Comparison of ENCODE assay signal across 22 cellular contexts in the genomic region with DNA sequence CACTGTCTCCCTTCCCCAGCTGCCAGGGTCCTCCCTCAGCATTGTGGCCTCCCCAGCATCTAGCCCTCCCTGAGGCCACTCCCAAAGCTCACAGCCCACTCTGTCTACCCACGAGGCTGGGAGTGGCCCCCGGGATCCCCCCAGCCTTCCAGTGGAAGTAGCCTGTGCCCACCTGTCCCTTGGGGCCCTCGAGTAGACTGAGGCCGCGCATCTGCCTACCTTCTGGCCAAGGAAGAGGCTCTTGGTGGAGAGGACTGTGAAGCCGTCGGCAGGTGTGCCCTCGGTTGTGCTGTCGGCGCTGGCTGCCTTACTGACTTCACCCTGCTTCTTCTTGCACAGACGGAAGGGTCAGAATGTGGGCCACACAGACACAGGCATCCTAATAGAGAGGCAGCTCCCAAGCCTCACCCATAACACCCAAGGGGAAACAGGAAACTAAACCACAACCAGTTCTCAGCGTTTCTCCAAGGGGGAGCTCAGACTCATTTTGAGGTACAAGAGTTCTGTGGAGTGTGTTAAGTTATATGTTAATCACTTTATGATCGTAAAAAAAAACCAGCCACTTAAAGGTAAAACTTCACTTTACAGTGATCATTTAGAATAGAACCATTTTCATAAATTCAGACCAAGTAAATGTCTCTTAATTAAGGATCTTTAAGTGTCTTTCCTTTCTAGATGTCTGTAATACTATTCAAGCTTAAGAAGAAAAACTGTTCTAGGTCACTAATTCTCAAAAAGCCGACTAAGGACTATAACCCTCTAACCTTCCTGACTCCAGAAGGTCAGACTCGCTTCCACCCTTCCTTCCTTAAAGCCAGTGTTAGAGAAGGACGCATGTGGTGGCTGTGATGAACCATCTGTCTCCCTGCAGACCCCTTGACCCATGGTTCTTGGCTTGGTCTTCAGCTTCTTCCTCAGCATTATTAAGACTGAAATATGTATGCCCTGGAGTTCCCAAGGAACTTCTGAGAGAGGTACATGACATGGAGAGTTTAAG. TPM values are rescaled to one million over a fixed set of nuclear protein-coding genes. Genes with fewer than 3 reads are reported as not detected.
DNase-seq lines count a peak whose midpoint lies in the region; ATAC-seq and TF ChIP-seq lines count a peak whose summit lies in the region.
"Had no signal": no experiment of that assay in that cellular context is flagged by ENCODE, and none has a peak within 500 bp of the region (broad histone marks: within the 10 kb centered on the region; RNA-seq: fewer than 3 reads in every experiment).

No MANE protein-coding gene starts in this region.

- H3K27ac Mint-ChIP-seq in activated CD4-positive, alpha-beta T cell treated with anti-CD3 and anti-CD28 coated beads, Interleukin-2, amount 10 ng/mL, durations not matched to agents 24 days and 14 days, result peak overlapping the region; percentile 58
- peak overlapping the region; percentile 49 for H3K27ac Mint-ChIP-seq in activated naive CD8-positive, alpha-beta T cell treated with anti-CD3 and anti-CD28 coated beads, Interleukin-2, amount 50 U/mL, for 24 hours
- peak overlapping the region; percentile 68 for H3K27ac Mint-ChIP-seq in nephron progenitor cell
- H3K27ac Mint-ChIP-seq: B cell, progenitor cell of endocrine pancreas had no signal

- peaks cover 55% of the 10 kb centered on the region for H3K36me3 Mint-ChIP-seq in activated CD4-positive, alpha-beta T cell treated with anti-CD3 and anti-CD28 coated beads, Interleukin-2, amount 10 ng/mL, durations not matched to agents 24 days and 14 days (ENCODE audit: low read depth)
- peaks cover 53% of the 10 kb centered on the region for H3K36me3 Mint-ChIP-seq in activated naive CD8-positive, alpha-beta T cell treated with anti-CD3 and anti-CD28 coated beads, Interleukin-2, amount 50 U/mL, for 24 hours (ENCODE audit: low read depth)
- peaks cover 66% of the 10 kb centered on the region for H3K36me3 Mint-ChIP-seq in nephron progenitor cell (ENCODE audit: low read depth)

- H2AFZ ChIP-seq in DND-41 (ENCODE audit: low read depth, low read length), result no peak overlapping the region
- H2AFZ ChIP-seq: hepatocyte had no signal

- H3K4me3 Mint-ChIP-seq in activated CD4-positive, alpha-beta T cell treated with anti-CD3 and anti-CD28 coated beads, Interleukin-2, amount 10 ng/mL, durations not matched to agents 24 days and 14 days, result peak overlapping the region; percentile 8
- H3K4me3 Mint-ChIP-seq in activated naive CD8-positive, alpha-beta T cell treated with anti-CD3 and anti-CD28 coated beads, Interleukin-2, amount 50 U/mL, for 24 hours, result no peak overlapping the region
- no peak overlapping the region for H3K4me3 Mint-ChIP-seq in nephron progenitor cell
- H3K4me3 Mint-ChIP-seq: B cell had no signal

- ATAC-seq in DND-41 (ENCODE audit: insufficient read depth, low read depth), result peak; percentile 82
- no peak for ATAC-seq in activated naive CD8-positive, alpha-beta T cell treated with anti-CD3 and anti-CD28 coated beads, Interleukin-2, amount 50 U/mL, for 24 hours
- ATAC-seq: foreskin keratinocyte, HCT116 had no signal

- H3K9me3 Mint-ChIP-seq in activated CD4-positive, alpha-beta T cell treated with anti-CD3 and anti-CD28 coated beads, Interleukin-2, amount 10 ng/mL, durations not matched to agents 24 days and 14 days, result no peaks in the 10 kb centered on the region
- no peaks in the 10 kb centered on the region for H3K9me3 Mint-ChIP-seq in activated naive CD8-positive, alpha-beta T cell treated with anti-CD3 and anti-CD28 coated beads, Interleukin-2, amount 50 U/mL, for 24 hours
- H3K9me3 Mint-ChIP-seq in nephron progenitor cell, result no peaks in the 10 kb centered on the region

- H3K4me1 Mint-ChIP-seq in activated CD4-positive, alpha-beta T cell treated with anti-CD3 and anti-CD28 coated beads, Interleukin-2, amount 10 ng/mL, durations not matched to agents 24 days and 14 days, result peaks cover 33% of the 10 kb centered on the region
- H3K4me1 Mint-ChIP-seq in activated naive CD8-positive, alpha-beta T cell treated with anti-CD3 and anti-CD28 coated beads, Interleukin-2, amount 50 U/mL, for 24 hours, result peaks cover 8% of the 10 kb centered on the region
- H3K4me1 Mint-ChIP-seq in nephron progenitor cell, result peaks cover 24% of the 10 kb centered on the region
- H3K4me1 Mint-ChIP-seq: B cell had no signal

- no peak for TF ChIP-seq CTCF in DND-41 (IDR thresholded peaks at IDR 0.05; ENCODE audit: borderline replicate concordance, extremely low read depth, low read length, poor library complexity, severe bottlenecking)
- TF ChIP-seq CTCF in nephron progenitor cell (IDR thresholded peaks at IDR 0.05), result no peak

- H3K9me3 ChIP-seq in DND-41 (ENCODE audit: insufficient read depth, low read length, severe bottlenecking), result no peaks in the 10 kb centered on the region
- H3K9me3 ChIP-seq: stomach had no signal

- H3K27me3 ChIP-seq in DND-41 (ENCODE audit: insufficient read depth, low read length, poor library complexity), result no peaks in the 10 kb centered on the region
- H3K27me3 ChIP-seq: dorsolateral prefrontal cortex, foreskin keratinocyte, hepatocyte, stomach had no signal

- peak; percentile 64 for DNase-seq in activated CD4-positive, alpha-beta T cell treated with anti-CD3 and anti-CD28 coated beads, Interleukin-2, amount 10 ng/mL, durations not matched to agents 24 days and 14 days
- DNase-seq in activated CD4-positive, alpha-beta T cell treated with anti-CD3 and anti-CD28 coated beads for 4 hours, result no peak
- peak; percentile 39 for DNase-seq in DND-41
- no peak for DNase-seq in activated naive CD8-positive, alpha-beta T cell treated with anti-CD3 and anti-CD28 coated beads, Interleukin-2, amount 50 U/mL, for 24 hours
- DNase-seq in nephron progenitor cell, result no peak
- DNase-seq in dermis blood vessel endothelial cell, result no peak
- DNase-seq in LoVo (ENCODE audit: low spot score), result no peak
- no peak for DNase-seq in cortex of kidney (lab: John Stamatoyannopoulos, UW)
- DNase-seq: DMS 273 treated with DMSO at 0.1 percent for 48 hours; dorsolateral prefrontal cortex; foreskin keratinocyte; GDM1; NCI-H1048; NCI-H510A; RPMI8226; stimulated activated CD4-positive, alpha-beta T cell treated with anti-CD3 and anti-CD28 coated beads, Interleukin-2, amount 100 ng/mL, for 48 hours; stomach had no signal

- H3K4me3 ChIP-seq in DND-41 (ENCODE audit: low read depth in 1 of 2, low read length in 2 of 2), result no peak overlapping the region
- H3K4me3 ChIP-seq: dorsolateral prefrontal cortex, hepatocyte, stomach had no signal

- H3K27me3 Mint-ChIP-seq in activated CD4-positive, alpha-beta T cell treated with anti-CD3 and anti-CD28 coated beads, Interleukin-2, amount 10 ng/mL, durations not matched to agents 24 days and 14 days, result no peaks in the 10 kb centered on the region
- H3K27me3 Mint-ChIP-seq in activated naive CD8-positive, alpha-beta T cell treated with anti-CD3 and anti-CD28 coated beads, Interleukin-2, amount 50 U/mL, for 24 hours, result no peaks in the 10 kb centered on the region
- no peaks in the 10 kb centered on the region for H3K27me3 Mint-ChIP-seq in nephron progenitor cell (ENCODE audit: low read depth, poor library complexity)
- H3K27me3 Mint-ChIP-seq: B cell, progenitor cell of endocrine pancreas had no signal

- H3K36me3 ChIP-seq in DND-41 (ENCODE audit: insufficient read depth, low read length), result peaks cover 94% of the 10 kb centered on the region

- peaks cover 34% of the 10 kb centered on the region for H3K4me1 ChIP-seq in DND-41 (ENCODE audit: insufficient read depth, low read length)
- H3K4me1 ChIP-seq: foreskin keratinocyte had no signal

- H3K79me2 ChIP-seq in DND-41 (ENCODE audit: insufficient read depth, low read length), result peaks cover 88% of the 10 kb centered on the region

- no peak overlapping the region for H3K9ac ChIP-seq in DND-41 (ENCODE audit: low read depth, low read length)

- H4K20me1 ChIP-seq in DND-41 (ENCODE audit: insufficient read depth, low read length), result peaks cover 45% of the 10 kb centered on the region; the same call in 1 of the 2 replicates

- intact Hi-C loops in activated CD4-positive, alpha-beta T cell treated with anti-CD3 and anti-CD28 coated beads, Interleukin-2, amount 10 ng/mL, durations not matched to agents 24 days and 14 days (cut with micrococcal nuclease), result loop anchor here (2.0 to 5.0 kb wide), 2 partner anchors 16 to 37 kb away; a partner anchor contains a TSS

- H3K4me2 ChIP-seq in DND-41 (ENCODE audit: insufficient read depth, low read length), result no peak overlapping the region
- H3K4me2 ChIP-seq: hepatocyte had no signal

- peak overlapping the region; percentile 63 for H3K27ac ChIP-seq in DND-41 (ENCODE audit: low read length)
- H3K27ac ChIP-seq: dorsolateral prefrontal cortex, epithelial cell of prostate, foreskin keratinocyte, hepatocyte had no signal

RNA-seq across cellular contexts. Expression of a gene that starts 38.5 kb away (rescaled TPM):
- total RNA-seq in activated CD4-positive, alpha-beta T cell treated with anti-CD3 and anti-CD28 coated beads, Interleukin-2, amount 10 ng/mL, durations not matched to agents 24 days and 14 days, result 282 and 289 TPM in 2 replicates
- total RNA-seq in dermis blood vessel endothelial cell, result 219 and 227 TPM in 2 replicates

Comparison
In these comparisons a context has a peak if more than half of its experiments do, and no peak if none do; other contexts are left out.
1. DNase-seq: peak in activated CD4-positive, alpha-beta T cell treated with anti-CD3 and anti-CD28 coated beads, Interleukin-2, amount 10 ng/mL, durations not matched to agents 24 days and 14 days (single experiment) and DND-41 (single experiment); none in activated CD4-positive, alpha-beta T cell treated with anti-CD3 and anti-CD28 coated beads for 4 hours (0 of 2), activated naive CD8-positive, alpha-beta T cell treated with anti-CD3 and anti-CD28 coated beads, Interleukin-2, amount 50 U/mL, for 24 hours (single experiment), nephron progenitor cell (single experiment), dermis blood vessel endothelial cell (single experiment), LoVo (single experiment) and cortex of kidney (single experiment).
2. Peak in every context shown above with its lines, with median percentiles within 50 percentile points of each other: H3K27ac Mint-ChIP-seq.